ENCODE assay signal across 14 cellular contexts in genomic region chr6:167565884-167566491, GRCh38.
A peak's percentile ranks its signal among the peaks of the same experiment; 100 is the strongest.
DNase-seq lines count a peak whose midpoint lies in the region; ATAC-seq and TF ChIP-seq lines count a peak whose summit lies in the region.
"Had no signal": no experiment of that assay in that cellular context is flagged by ENCODE, and none has a peak within 500 bp of the region (broad histone marks: within the 10 kb centered on the region; RNA-seq: fewer than 3 reads in every experiment).

No MANE protein-coding gene starts in this region.

- H3K27ac ChIP-seq in upper lobe of right lung = peak overlapping the region; percentile 36
- H3K27ac ChIP-seq: ascending aorta, suprapubic skin had no signal

- H3K4me3 ChIP-seq in upper lobe of right lung = peak overlapping the region; percentile 3
- H3K4me3 ChIP-seq: ascending aorta, suprapubic skin had no signal

- H3K4me1 ChIP-seq in upper lobe of right lung = peaks cover 8% of the 10 kb centered on the region
- H3K4me1 ChIP-seq: ascending aorta had no signal

- TF ChIP-seq CTCF in upper lobe of right lung (IDR thresholded peaks at IDR 0.05) = no peak

- in situ Hi-C loops in SK-MEL-5 (cut with HindIII; ENCODE audit: low pct_unique_long_range_greater_than_20kb, low sequenced_read_pairs) = no loop called here

- intact Hi-C loops in cardiac septum (cut with DNase I) (no loop called here), upper lobe of right lung (cut with DNase I) (no loop called here)

- peak; percentile 84 for ATAC-seq in upper lobe of right lung
- ATAC-seq in activated CD4-positive, CD25-positive, alpha-beta regulatory T cell treated with anti-CD3 and anti-CD28 coated beads, Interleukin-2, amount 50 U/mL, for 24 hours = no peak
- no peak for ATAC-seq in GM18861 (IDR thresholded peaks at IDR 0.05; ENCODE audit: unreplicated experiment)
- ATAC-seq in HG03469 (IDR thresholded peaks at IDR 0.05; ENCODE audit: unreplicated experiment) = no peak

- H3K36me3 ChIP-seq in upper lobe of right lung = no peaks in the 10 kb centered on the region
- H3K36me3 ChIP-seq: ascending aorta, suprapubic skin had no signal

- DNase-seq in SK-MEL-5 (ENCODE audit: low read depth, low spot score) = peak; percentile 45
- DNase-seq in cardiac septum (ENCODE audit: low spot score) = peak; percentile 77
- DNase-seq in mesenteric fat pad (ENCODE audit: low spot score) = peak; percentile 85
- no peak for DNase-seq in upper lobe of right lung
- DNase-seq in superior temporal gyrus (ENCODE audit: extremely low spot score) = no peak
- DNase-seq: activated B cell treated with CpG ODN at 0.5 μM for 24 hours; CD4-positive, CD25-positive, alpha-beta regulatory T cell; NCI-H524 treated with DMSO at 0.1 percent for 48 hours; SHP77 treated with DMSO at 0.1 percent for 48 hours had no signal

- H3K9me3 ChIP-seq in upper lobe of right lung = no peaks in the 10 kb centered on the region
- H3K9me3 ChIP-seq: ascending aorta, suprapubic skin had no signal

- no peaks in the 10 kb centered on the region for H3K27me3 ChIP-seq in upper lobe of right lung
- H3K27me3 ChIP-seq: ascending aorta had no signal

Comparison
In these comparisons a context has a peak if more than half of its experiments do, and no peak if none do; other contexts are left out.
1. DNase-seq: peak in SK-MEL-5 (single experiment), cardiac septum (single experiment) and mesenteric fat pad (single experiment); none in upper lobe of right lung (single experiment) and superior temporal gyrus (single experiment).